Comparison of ENCODE assay signal across 12 cellular contexts in genomic region chr22:25763239-25763777, GRCh38. TPM values are rescaled to one million over a fixed set of nuclear protein-coding genes. Genes with fewer than 3 reads are reported as not detected.
"Had no signal": no experiment of that assay in that cellular context is flagged by ENCODE, and none has a peak within 500 bp of the region (broad histone marks: within the 10 kb centered on the region; RNA-seq: fewer than 3 reads in every experiment).

No MANE protein-coding gene starts in this region.

- H3K36me3 ChIP-seq: neural progenitor cell, pancreas, thyroid gland, vagina had no signal

- H3K27ac Mint-ChIP-seq: activated CD4-positive, alpha-beta memory T cell treated with anti-CD3 and anti-CD28 coated beads, Interleukin-2, amount 10 ng/mL, durations not matched to agents 7 days and 5 days; effector memory CD8-positive, alpha-beta T cell; neural progenitor cell; T-helper 2 cell treated with Interferon-gamma antibody and Interleukin-4, amounts not matched to agents 5 μg/mL and 100 μg/mL, for 36 hours had no signal

- FAIRE-seq: pancreas had no signal

- ATAC-seq: effector memory CD8-positive, alpha-beta T cell; pancreas had no signal

- H3K4me1 Mint-ChIP-seq: central memory CD8-positive, alpha-beta T cell; neural progenitor cell had no signal

- H3K4me3 ChIP-seq: neural progenitor cell, pancreas, smooth muscle cell, thyroid gland, vagina had no signal

- H3K9me3 ChIP-seq: pancreas, thyroid gland, vagina had no signal

- H3K4me1 ChIP-seq: neural progenitor cell, pancreas, thyroid gland, vagina had no signal

- H3K27ac ChIP-seq: neural progenitor cell, pancreas, thyroid gland, vagina had no signal

- DNase-seq: activated CD4-positive, alpha-beta memory T cell treated with anti-CD3 and anti-CD28 coated beads, Interleukin-2, amount 10 ng/mL, durations not matched to agents 7 days and 5 days; activated CD4-positive, CD25-positive, alpha-beta regulatory T cell treated with anti-CD3 and anti-CD28 coated beads, Interleukin-2, amount 50 U/mL, for 72 hours; effector memory CD8-positive, alpha-beta T cell; erythroblast; pancreas; thyroid gland had no signal

- H3K36me3 Mint-ChIP-seq: neural progenitor cell had no signal

- H3K4me3 Mint-ChIP-seq: activated CD4-positive, alpha-beta memory T cell treated with anti-CD3 and anti-CD28 coated beads, Interleukin-2, amount 10 ng/mL, durations not matched to agents 7 days and 5 days; central memory CD8-positive, alpha-beta T cell; effector memory CD8-positive, alpha-beta T cell; neural progenitor cell; T-helper 2 cell treated with Interferon-gamma antibody and Interleukin-4, amounts not matched to agents 5 μg/mL and 100 μg/mL, for 36 hours had no signal

- H3K27me3 ChIP-seq: neural progenitor cell, pancreas, thyroid gland, vagina had no signal

RNA-seq across cellular contexts. Expression of gene MYO18B, which starts 21.3 kb away (rescaled TPM):
- total RNA-seq: renal cortical epithelial cell, vagina had no signal
